ENCODE assay signal across 16 cellular contexts in genomic region chr3:63872135-63872924, GRCh38. TPM values are rescaled to one million over a fixed set of nuclear protein-coding genes. Genes with fewer than 3 reads are reported as not detected.
DNase-seq lines count a peak whose midpoint lies in the region; ATAC-seq and FAIRE-seq lines count a peak whose summit lies in the region.
"Had no signal": no experiment of that assay in that cellular context is flagged by ENCODE, and none has a peak within 500 bp of the region (broad histone marks: within the 10 kb centered on the region; RNA-seq: fewer than 3 reads in every experiment).

No MANE protein-coding gene starts in this region.

- no peaks in the 10 kb centered on the region for H3K9me3 ChIP-seq in skeletal muscle satellite cell (replicated peaks; ENCODE audit: low read length)
- H3K9me3 ChIP-seq: right atrium auricular region, uterus had no signal

- H3K4me1 Mint-ChIP-seq in activated T-cell treated with anti-CD3 and anti-CD28 coated beads, Interleukin-2, amount 50 U/mL, for 4 hours (ENCODE audit: low read depth): peaks cover 59% of the 10 kb centered on the region

- H3K4me1 ChIP-seq in skeletal muscle satellite cell (ENCODE audit: control insufficient read depth, insufficient read depth, low read length): peaks cover 30% of the 10 kb centered on the region
- H3K4me1 ChIP-seq: uterus had no signal

- FAIRE-seq in RCC 7860 (lab: Jason Lieb, UNC): peak; percentile 86

- DNase-seq in NCI-H2171 treated with DMSO at 0.1 percent for 48 hours (lab: John Stamatoyannopoulos, UW) (peak; percentile 15), NCI-H2171 (lab: John Stamatoyannopoulos, UW) (no peak), RCC 7860 (ENCODE audit: low spot score) (peak; percentile 70), fibroblast of gingiva (ENCODE audit: low read depth) (peak; percentile 64), NCI-H187 (lab: John Stamatoyannopoulos, UW) (no peak)
- DNase-seq in activated T-cell treated with anti-CD3 and anti-CD28 coated beads, Interleukin-2, amount 50 U/mL, for 4 hours: no peak
- DNase-seq: 8988T, NCI-H1436 treated with DMSO at 0.1 percent for 48 hours, uterus had no signal

- H3K9me3 Mint-ChIP-seq in activated T-cell treated with anti-CD3 and anti-CD28 coated beads, Interleukin-2, amount 50 U/mL, for 4 hours: no peaks in the 10 kb centered on the region
- H3K9me3 Mint-ChIP-seq: WTC11 had no signal

- no peak overlapping the region for H3K9ac ChIP-seq in skeletal muscle satellite cell (ENCODE audit: low read depth, low read length)

- H3K4me2 ChIP-seq in skeletal muscle satellite cell (ENCODE audit: low read length): peak overlapping the region; percentile 40

- no peak for ATAC-seq in activated T-cell treated with anti-CD3 and anti-CD28 coated beads, Interleukin-2, amount 50 U/mL, for 4 hours
- no peak for ATAC-seq in GM18511 (IDR thresholded peaks at IDR 0.05; ENCODE audit: unreplicated experiment)
- ATAC-seq: Panc1, WTC11 had no signal

- H3K4me3 Mint-ChIP-seq in activated T-cell treated with anti-CD3 and anti-CD28 coated beads, Interleukin-2, amount 50 U/mL, for 4 hours: no peak overlapping the region
- H3K4me3 Mint-ChIP-seq: WTC11 had no signal

- H3K36me3 ChIP-seq in skeletal muscle satellite cell (ENCODE audit: insufficient read depth, low read length): no peaks in the 10 kb centered on the region
- H3K36me3 ChIP-seq: right atrium auricular region, uterus had no signal

- H3K27me3 Mint-ChIP-seq in activated T-cell treated with anti-CD3 and anti-CD28 coated beads, Interleukin-2, amount 50 U/mL, for 4 hours (ENCODE audit: low read depth): no peaks in the 10 kb centered on the region

- peaks cover 5% of the 10 kb centered on the region for H3K36me3 Mint-ChIP-seq in activated T-cell treated with anti-CD3 and anti-CD28 coated beads, Interleukin-2, amount 50 U/mL, for 4 hours (ENCODE audit: insufficient read depth)
- H3K36me3 Mint-ChIP-seq: WTC11 had no signal

- H3K4me3 ChIP-seq in skeletal muscle satellite cell (ENCODE audit: low read length): peak overlapping the region; percentile 19
- H3K4me3 ChIP-seq: right atrium auricular region, uterus had no signal

- no peaks in the 10 kb centered on the region for H3K27me3 ChIP-seq in skeletal muscle satellite cell (ENCODE audit: control insufficient read depth, insufficient read depth, low read length)
- H3K27me3 ChIP-seq: right atrium auricular region, uterus had no signal

RNA-seq across cellular contexts. Expression of gene ATXN7, which starts 8.7 kb away (rescaled TPM):
- total RNA-seq in skeletal muscle satellite cell (2012; rRNA removed): 10.6 and 12.0 TPM in 2 replicates
- total RNA-seq in activated T-cell treated with anti-CD3 and anti-CD28 coated beads, Interleukin-2, amount 50 U/mL, for 4 hours: 10 to 100 TPM; 19.9 to 26.7 (median 23.7) TPM

RNA-seq across cellular contexts. Expression of gene THOC7, which starts 8.7 kb away (rescaled TPM):
- total RNA-seq in skeletal muscle satellite cell (2012; rRNA removed): 52.9 and 57.0 TPM in 2 replicates
- 10 to 100 TPM; 70.5 to 80.3 (median 74.5) TPM for total RNA-seq in activated T-cell treated with anti-CD3 and anti-CD28 coated beads, Interleukin-2, amount 50 U/mL, for 4 hours

RNA-seq across cellular contexts. Expression of gene SCAANT1, which starts 39.9 kb away (rescaled TPM):
- total RNA-seq in skeletal muscle satellite cell (2012; rRNA removed): not detected in 2 replicates
- not detected for total RNA-seq in activated T-cell treated with anti-CD3 and anti-CD28 coated beads, Interleukin-2, amount 50 U/mL, for 4 hours
- total RNA-seq: cerebellum, lung microvascular endothelial cell, right atrium auricular region, uterus had no signal

RNA-seq across cellular contexts. Expression of gene C3orf49, which starts 53.2 kb away (rescaled TPM):
- not detected in 2 replicates for total RNA-seq in skeletal muscle satellite cell (2012; rRNA removed)
- total RNA-seq in activated T-cell treated with anti-CD3 and anti-CD28 coated beads, Interleukin-2, amount 50 U/mL, for 4 hours: not detected
- total RNA-seq: cerebellum, lung microvascular endothelial cell, right atrium auricular region, uterus, WTC11 had no signal

Comparison
In these comparisons a context has a peak if more than half of its experiments do, and no peak if none do; other contexts are left out.
1. DNase-seq: peak in NCI-H2171 treated with DMSO at 0.1 percent for 48 hours (single experiment), RCC 7860 (single experiment) and fibroblast of gingiva (single experiment); none in NCI-H2171 (single experiment), activated T-cell treated with anti-CD3 and anti-CD28 coated beads, Interleukin-2, amount 50 U/mL, for 4 hours (single experiment) and NCI-H187 (0 of 2).